In the genomic region with DNA sequence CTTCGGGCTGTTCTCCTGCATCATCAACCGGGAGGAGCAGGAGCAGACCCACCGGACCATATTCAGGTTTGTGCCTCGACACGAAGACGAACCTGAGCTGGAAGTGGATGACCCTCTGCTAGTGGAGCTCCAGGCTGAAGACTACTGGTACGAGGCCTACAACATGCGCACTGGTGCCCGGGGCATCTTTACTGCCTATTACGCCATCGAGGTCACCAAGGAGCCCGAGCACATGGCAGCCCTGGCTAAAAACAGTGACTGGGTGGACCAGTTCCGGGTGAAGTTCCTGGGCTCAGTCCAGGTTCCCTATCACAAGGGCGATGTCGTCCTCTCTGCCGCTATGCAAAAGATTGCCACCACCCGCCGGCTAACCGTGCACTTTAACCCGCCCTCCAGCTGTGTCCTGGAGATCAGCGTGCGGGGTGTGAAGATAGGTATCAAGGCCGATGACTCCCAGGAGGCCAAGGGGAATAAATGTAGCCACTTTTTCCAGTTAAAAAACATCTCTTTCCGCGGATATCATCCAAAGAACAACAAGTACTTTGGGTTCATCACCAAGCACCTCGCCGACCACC, we compare ENCODE assay signal across 7 cellular contexts. TPM values are rescaled to one million over a fixed set of nuclear protein-coding genes. Genes with fewer than 3 reads are reported as not detected.
DNase-seq lines count a peak whose midpoint lies in the region; ATAC-seq, FAIRE-seq and TF ChIP-seq lines count a peak whose summit lies in the region.
"Not testable (repeated sequence)": the region's sequence is repeated elsewhere in the genome, so short reads cannot be mapped to it uniquely, and the experiment has no call there.

No MANE protein-coding gene starts in this region.

- POLR2A ChIA-PET in A549 (lab: Yijun Ruan, JAX); K562 (lab: Yijun Ruan, JAX); HepG2 (lab: Yijun Ruan, JAX): not testable (repeated sequence)

- H3K4me3 ChIP-seq in A549; K562; HepG2 (replicated peaks in 1 of 3; ENCODE audit: insufficient read depth in 1 of 3, low read depth in 2 of 3, low read length in 3 of 3); mucosa of descending colon; aorta (ENCODE audit: low read length in 2 of 2): not testable (repeated sequence)

- not testable (repeated sequence) for H3K4me2 ChIP-seq in A549; K562 (ENCODE audit: insufficient read depth, low read length); HepG2 (ENCODE audit: low read depth, low read length)

- H2AFZ ChIP-seq in K562 (ENCODE audit: low read depth, low read length) = peak overlapping the region; percentile 81
- not testable (repeated sequence) for H2AFZ ChIP-seq in HepG2 (ENCODE audit: low read length)

- 82% methylated on average over 19 of the region's 27 CpGs for WGBS in A549 (ENCODE audit: missing lambda C conversion rate)
- 49% methylated on average over 11 of the region's 27 CpGs for WGBS in K562 (ENCODE audit: insufficient coverage, low coverage, missing lambda C conversion rate)
- 50% methylated on average over 4 of the region's 27 CpGs for WGBS in HepG2 (ENCODE audit: low lambda C conversion rate)
- WGBS in aorta, 2 donors = 96 to 97% methylated on average over 11 to 16 of the region's 27 CpGs

- H4K20me1 ChIP-seq in K562 (replicated peaks; ENCODE audit: control insufficient read depth, insufficient read depth, low read length); HepG2 (ENCODE audit: insufficient read depth, low read length): not testable (repeated sequence)

- in situ Hi-C loops in K562 (cut with MboI) = loop anchor here (5.0 kb wide), 1 partner anchor 642 kb away; no protein-coding TSS in a partner anchor
- in situ Hi-C loops in HepG2 (cut with HindIII; ENCODE audit: extremely low pct_ligation_motif_present, low pct_unique_long_range_greater_than_20kb) = not testable (repeated sequence)

- intact Hi-C loops in K562 (cut with micrococcal nuclease); HepG2 (cut with micrococcal nuclease; ENCODE audit: unreplicated experiment); mucosa of descending colon (cut with DNase I, micrococcal nuclease); posterior vena cava (cut with DNase I); aorta (cut with DNase I): not testable (repeated sequence)

- not testable (repeated sequence) for BruUV-seq in K562 (replicated peaks; lab: Mats Ljungman, UMichigan); HepG2 (replicated peaks; lab: Mats Ljungman, UMichigan)

- H3K9me3 ChIP-seq in A549; K562 (replicated peaks; ENCODE audit: control insufficient read depth, insufficient read depth, low read depth, low read length); HepG2 (ENCODE audit: low read length); mucosa of descending colon; aorta (ENCODE audit: control insufficient read depth, low read length): not testable (repeated sequence)

- H3K9ac ChIP-seq in K562 (ENCODE audit: insufficient read depth in 1 of 2, low read depth in 2 of 2, low read length in 2 of 2); HepG2 (ENCODE audit: insufficient read depth, low read depth, low read length): not testable (repeated sequence)

- TF ChIP-seq EP300 in A549 (IDR thresholded peaks at IDR 0.05); K562 (IDR thresholded peaks at IDR 0.05; ENCODE audit: low read length); HepG2 (IDR thresholded peaks at IDR 0.05; ENCODE audit: low read depth in 2 of 2, low read length in 2 of 2); HepG2 (CRISPR knock-in tag; IDR thresholded peaks at IDR 0.05; ENCODE audit: borderline replicate concordance): not testable (repeated sequence)

- ATAC-seq in A549 (peak; percentile 8 to 20; a peak in 2 of 6 replicates), K562 (peak; percentile 78), esophagus mucosa (peak; percentile 27), HepG2 (peak; percentile 78), mucosa of descending colon (peak; percentile 25), aorta (ENCODE audit: low FRiP score) (peak; percentile 27)

- H3K27ac ChIP-seq in A549; K562 (ENCODE audit: extremely low read depth, low read depth, low read length); HepG2 (ENCODE audit: extremely low read length, insufficient read depth, low read length); aorta (ENCODE audit: low read depth in 1 of 2, low read length in 2 of 2): not testable (repeated sequence)

- TF ChIP-seq CTCF in A549 (IDR thresholded peaks at IDR 0.05); K562 (IDR thresholded peaks at IDR 0.05 in 2 of 3, conservative IDR thresholded peaks at IDR 0.05 in 1 of 3; ENCODE audit: insufficient read depth in 2 of 3, low read depth in 1 of 3, low read length in 3 of 3); HepG2 (CRISPR knock-in tag; IDR thresholded peaks at IDR 0.05); mucosa of descending colon (IDR thresholded peaks at IDR 0.05): not testable (repeated sequence)

- not testable (repeated sequence) for H3K79me2 ChIP-seq in K562 (ENCODE audit: control insufficient read depth, insufficient read depth, low read length); HepG2 (ENCODE audit: insufficient read depth, low read length)

- not testable (repeated sequence) for H3K4me1 ChIP-seq in A549; K562 (replicated peaks in 1 of 2; ENCODE audit: control insufficient read depth in 2 of 2, insufficient read depth in 2 of 2, low read length in 2 of 2); HepG2 (ENCODE audit: insufficient read depth, low read length); mucosa of descending colon (ENCODE audit: low read depth); aorta (ENCODE audit: control insufficient read depth in 1 of 2, insufficient read depth in 2 of 2, low read length in 2 of 2)

- not testable (repeated sequence) for DNase-seq in A549 (ENCODE audit: low read depth in 1 of 2, low spot score in 1 of 2); K562 (ENCODE audit: extremely low read depth in 1 of 4, low spot score in 3 of 4); HepG2 (ENCODE audit: low spot score); mucosa of descending colon; aorta
- DNase-seq in posterior vena cava (ENCODE audit: low spot score) = peak; percentile 53

- TF ChIP-seq POLR2A in A549 (IDR thresholded peaks at IDR 0.05; ENCODE audit: low read length); K562 (conservative IDR thresholded peaks at IDR 0.05); HepG2 (IDR thresholded peaks at IDR 0.05; ENCODE audit: insufficient read depth in 1 of 2, low read depth in 2 of 2, low read length in 2 of 2): not testable (repeated sequence)

- CTCF ChIA-PET in A549 (lab: Yijun Ruan, JAX); K562 (lab: Yijun Ruan, JAX; ENCODE audit: low intra/inter-chr PET ratio); HepG2 (lab: Yijun Ruan, JAX; ENCODE audit: low intra/inter-chr PET ratio, low total read pairs): not testable (repeated sequence)

- H3K36me3 ChIP-seq in K562 (ENCODE audit: control insufficient read depth, insufficient read depth, low read length); HepG2 (replicated peaks in 1 of 2; ENCODE audit: control insufficient read depth in 1 of 2, insufficient read depth in 2 of 2, low read length in 2 of 2); mucosa of descending colon (ENCODE audit: low read depth); aorta (ENCODE audit: control insufficient read depth in 1 of 2, insufficient read depth in 2 of 2, low read length in 1 of 2): not testable (repeated sequence)

- not testable (repeated sequence) for H3K9me1 ChIP-seq in K562 (ENCODE audit: control insufficient read depth, insufficient read depth, low read length)

- FAIRE-seq in A549 (lab: Jason Lieb, UNC); K562 (lab: Jason Lieb, UNC); HepG2 (lab: Jason Lieb, UNC): not testable (repeated sequence)

- TF ChIP-seq RAD21 in A549 (conservative IDR thresholded peaks at IDR 0.05 in 1 of 2, IDR thresholded peaks at IDR 0.05 in 1 of 2); K562 (CRISPR knock-in tag; conservative IDR thresholded peaks at IDR 0.05 in 1 of 2, IDR thresholded peaks at IDR 0.05 in 1 of 2); HepG2 (CRISPR knock-in tag; IDR thresholded peaks at IDR 0.05): not testable (repeated sequence)

- not testable (repeated sequence) for H3K27me3 ChIP-seq in K562 (ENCODE audit: control insufficient read depth in 2 of 2, insufficient read depth in 2 of 2, low read length in 2 of 2); HepG2 (ENCODE audit: control insufficient read depth in 1 of 2, insufficient read depth in 2 of 2, low read length in 2 of 2); aorta (ENCODE audit: control insufficient read depth in 1 of 2, insufficient read depth in 2 of 2, low read length in 1 of 2)

RNA-seq across cellular contexts. Expression of a gene that starts 50.5 kb away (rescaled TPM):
- polyA plus RNA-seq in A549 (2011; rRNA removed) = 2.4 and 2.6 TPM in 2 replicates
- 0.98 and 1.2 TPM in 2 replicates for polyA plus RNA-seq in A549 (2012; cell fraction: cytosol; rRNA removed)
- 1.0 and 1.2 TPM in 2 replicates for polyA plus RNA-seq in A549 (2012; cell fraction: nucleus; rRNA removed)
- 0.36 to 0.43 TPM (median 0.36 TPM) in 3 replicates for polyA plus RNA-seq in A549 (2017; fragmentation: RNase III; extraction: RNeasy Plus Mini Kit Qiagen cat#74134 plus additional on column Dnase treatment)
- polyA minus RNA-seq in A549 (2011; rRNA and poly(A)+ RNA removed) = 3.1 and 4.4 TPM in 2 replicates
- 21.0 and 29.7 TPM in 2 replicates for total RNA-seq in K562 (2011; cell fraction: chromatin; rRNA removed; ENCODE audit: low replicate concordance)
- 8.2 and 10.7 TPM in 2 replicates for total RNA-seq in K562 (2011; cell fraction: nucleolus; rRNA removed)
- total RNA-seq in K562 (2011; cell fraction: nucleoplasm; rRNA removed) = 11.0 and 12.0 TPM in 2 replicates
- total RNA-seq in K562 (2014; rRNA removed) = 0.23 and 2.0 TPM in 2 replicates
- 2.0 and 2.5 TPM in 2 replicates for total RNA-seq in K562 (2014; rRNA removed; fragmentation: Illumina TruSeq; extraction: Trizol)
- 1.9 and 2.3 TPM in 2 replicates for total RNA-seq in K562 (2015; rRNA removed; fragmentation: Illumina TruSeq; extraction: Trizol)
- 1.1 and 1.3 TPM in 2 replicates for total RNA-seq in K562 (2021)
- 2.5 and 3.1 TPM in 2 replicates for polyA plus RNA-seq in K562 (2011; rRNA removed)
- polyA plus RNA-seq in K562 (2011; cell fraction: cytosol; rRNA removed) = 0.64 and 1.9 TPM in 2 replicates
- 6.2 and 6.3 TPM in 2 replicates for polyA plus RNA-seq in K562 (2011; cell fraction: nucleus; rRNA removed)
- polyA plus RNA-seq in K562 (2012) = 0.90 and 2.0 TPM in 2 replicates
- 1.6 and 2.1 TPM in 2 replicates for polyA plus RNA-seq in K562 (2014; fragmentation: Illumina TruSeq; extraction: Trizol)
- under 1 TPM; 0.14 to 0.41 TPM for polyA plus RNA-seq in K562 (2014; fragmentation: Nextera tagmentation; extraction: Ambion mirVana)
- polyA plus RNA-seq in K562 (2014; rRNA removed) = 1.8 and 2.8 TPM in 2 replicates
- 6.3 and 7.9 TPM in 2 replicates for polyA minus RNA-seq in K562 (2011; rRNA and poly(A)+ RNA removed)
- polyA minus RNA-seq in K562 (2011; cell fraction: cytosol; rRNA and poly(A)+ RNA removed) = 0.55 and 1.1 TPM in 2 replicates
- 3.9 and 6.8 TPM in 2 replicates for polyA minus RNA-seq in K562 (2011; cell fraction: nucleus; rRNA and poly(A)+ RNA removed)
- total RNA-seq in esophagus mucosa = 1.4 TPM
- total RNA-seq in HepG2 (2016; rRNA removed; fragmentation: Illumina TruSeq; extraction: Trizol) = 0.67 and 0.97 TPM in 2 replicates
- 0.91 and 1.2 TPM in 2 replicates for total RNA-seq in HepG2 (2016; cell fraction: cytosol; rRNA removed; fragmentation: Illumina TruSeq; extraction: Trizol; ENCODE audit: low read depth)
- 0.65 and 0.69 TPM in 2 replicates for total RNA-seq in HepG2 (2016; cell fraction: insoluble cytoplasmic fraction; rRNA removed; fragmentation: Illumina TruSeq; extraction: Trizol)
- total RNA-seq in HepG2 (2016; cell fraction: membrane; rRNA removed; fragmentation: Illumina TruSeq; extraction: Trizol) = 0.76 and 0.83 TPM in 2 replicates
- 1.5 and 1.6 TPM in 2 replicates for total RNA-seq in HepG2 (2016; cell fraction: nucleus; rRNA removed; fragmentation: Illumina TruSeq; extraction: Trizol)
- 1.0 and 1.3 TPM in 2 replicates for polyA plus RNA-seq in HepG2 (2011; rRNA removed)
- 0.28 and 0.36 TPM in 2 replicates for polyA plus RNA-seq in HepG2 (2011; cell fraction: cytosol; rRNA removed)
- 1.1 and 1.2 TPM in 2 replicates for polyA plus RNA-seq in HepG2 (2011; cell fraction: nucleus; rRNA removed)
- 1.5 and 1.7 TPM in 2 replicates for polyA plus RNA-seq in HepG2 (2012)
- 0.19 and 0.36 TPM in 2 replicates for polyA plus RNA-seq in HepG2 (2016; cell fraction: cytosol; fragmentation: Illumina TruSeq; extraction: Trizol; ENCODE audit: low read depth)
- polyA plus RNA-seq in HepG2 (2016; cell fraction: insoluble cytoplasmic fraction; fragmentation: Illumina TruSeq; extraction: Trizol; ENCODE audit: low read depth) = 0.74 and 0.97 TPM in 2 replicates
- 0.45 and 0.54 TPM in 2 replicates for polyA plus RNA-seq in HepG2 (2016; cell fraction: membrane; fragmentation: Illumina TruSeq; extraction: Trizol; ENCODE audit: low read depth)
- polyA plus RNA-seq in HepG2 (2016; cell fraction: nucleus; fragmentation: Illumina TruSeq; extraction: Trizol; ENCODE audit: insufficient read depth, low read depth) = 1.3 and 1.9 TPM in 2 replicates
- polyA minus RNA-seq in HepG2 (2011; rRNA and poly(A)+ RNA removed; ENCODE audit: low replicate concordance) = 2.1 and 7.4 TPM in 2 replicates
- polyA minus RNA-seq in HepG2 (2011; cell fraction: cytosol; rRNA and poly(A)+ RNA removed) = 0.20 and 0.79 TPM in 2 replicates
- polyA minus RNA-seq in HepG2 (2011; cell fraction: nucleus; rRNA and poly(A)+ RNA removed) = 2.6 and 4.1 TPM in 2 replicates
- 1 to 10 TPM; 2.9 to 6.5 (median 3.1) TPM for total RNA-seq in mucosa of descending colon
- total RNA-seq in posterior vena cava = 1 to 10 TPM; 1.7 to 5.4 TPM
- total RNA-seq in aorta = 1 to 10 TPM; 5.1 to 7.7 TPM
- polyA plus RNA-seq in aorta = 1 to 10 TPM; 1.0 to 1.7 TPM

RNA-seq across cellular contexts. Expression of a gene that starts 51.2 kb away (rescaled TPM):
- polyA plus RNA-seq in A549 (2011; rRNA removed) (27.9 and 52.4 TPM in 2 replicates), A549 (2017; fragmentation: RNase III; extraction: RNeasy Plus Mini Kit Qiagen cat#74134 plus additional on column Dnase treatment) (21.4 to 26.0 TPM (median 22.6 TPM) in 3 replicates), K562 (2011; rRNA removed) (22.4 and 25.8 TPM in 2 replicates), K562 (2014; fragmentation: Illumina TruSeq; extraction: Trizol) (22.9 and 25.5 TPM in 2 replicates), K562 (2014; fragmentation: Nextera tagmentation; extraction: Ambion mirVana) (1 to 10 TPM; 3.6 to 6.9 TPM), K562 (2014; rRNA removed) (22.0 and 31.8 TPM in 2 replicates), HepG2 (2011; rRNA removed) (22.8 and 24.0 TPM in 2 replicates), aorta (10 to 100 TPM in 1 of 2 donors, 1 to 10 TPM in 1; 6.5 to 18.7 TPM)
- polyA plus RNA-seq in A549 (2012; cell fraction: cytosol; rRNA removed) = 8.6 and 10.8 TPM in 2 replicates
- polyA plus RNA-seq in A549 (2012; cell fraction: nucleus; rRNA removed) = 28.6 and 58.2 TPM in 2 replicates
- 164 and 170 TPM in 2 replicates for polyA minus RNA-seq in A549 (2011; rRNA and poly(A)+ RNA removed)
- 361 and 617 TPM in 2 replicates for total RNA-seq in K562 (2011; cell fraction: chromatin; rRNA removed; ENCODE audit: low replicate concordance)
- total RNA-seq in K562 (2011; cell fraction: nucleolus; rRNA removed) = 177 and 226 TPM in 2 replicates
- total RNA-seq in K562 (2011; cell fraction: nucleoplasm; rRNA removed) = 302 and 371 TPM in 2 replicates
- total RNA-seq in K562 (2014; rRNA removed) (30.5 and 34.6 TPM in 2 replicates), K562 (2014; rRNA removed; fragmentation: Illumina TruSeq; extraction: Trizol) (44.4 and 53.2 TPM in 2 replicates), K562 (2015; rRNA removed; fragmentation: Illumina TruSeq; extraction: Trizol) (43.8 and 44.0 TPM in 2 replicates), K562 (2021) (49.3 and 55.4 TPM in 2 replicates), esophagus mucosa (56.2 TPM), HepG2 (2016; rRNA removed; fragmentation: Illumina TruSeq; extraction: Trizol) (59.6 and 60.9 TPM in 2 replicates), mucosa of descending colon (100 to 1,000 TPM in 1 of 3 donors, 10 to 100 TPM in 2; 80.2 to 107 (median 88.8) TPM), posterior vena cava (10 to 100 TPM; 65.9 to 73.1 TPM), aorta (100 to 1,000 TPM in 1 of 2 donors, 10 to 100 TPM in 1; 94.1 to 109 TPM)
- 10.5 and 22.5 TPM in 2 replicates for polyA plus RNA-seq in K562 (2011; cell fraction: cytosol; rRNA removed)
- 79.8 and 89.1 TPM in 2 replicates for polyA plus RNA-seq in K562 (2011; cell fraction: nucleus; rRNA removed)
- polyA plus RNA-seq in K562 (2012) = 17.0 and 24.8 TPM in 2 replicates
- polyA minus RNA-seq in K562 (2011; rRNA and poly(A)+ RNA removed) = 144 and 185 TPM in 2 replicates
- 47.2 and 57.3 TPM in 2 replicates for polyA minus RNA-seq in K562 (2011; cell fraction: cytosol; rRNA and poly(A)+ RNA removed)
- 115 and 196 TPM in 2 replicates for polyA minus RNA-seq in K562 (2011; cell fraction: nucleus; rRNA and poly(A)+ RNA removed)
- 223 and 253 TPM in 2 replicates for total RNA-seq in HepG2 (2016; cell fraction: cytosol; rRNA removed; fragmentation: Illumina TruSeq; extraction: Trizol; ENCODE audit: low read depth)
- 54.9 and 58.3 TPM in 2 replicates for total RNA-seq in HepG2 (2016; cell fraction: insoluble cytoplasmic fraction; rRNA removed; fragmentation: Illumina TruSeq; extraction: Trizol)
- total RNA-seq in HepG2 (2016; cell fraction: membrane; rRNA removed; fragmentation: Illumina TruSeq; extraction: Trizol) = 138 and 153 TPM in 2 replicates
- total RNA-seq in HepG2 (2016; cell fraction: nucleus; rRNA removed; fragmentation: Illumina TruSeq; extraction: Trizol) = 130 and 145 TPM in 2 replicates
- polyA plus RNA-seq in HepG2 (2011; cell fraction: cytosol; rRNA removed) = 11.2 and 14.3 TPM in 2 replicates
- polyA plus RNA-seq in HepG2 (2011; cell fraction: nucleus; rRNA removed) = 69.1 and 88.4 TPM in 2 replicates
- polyA plus RNA-seq in HepG2 (2012) = 23.5 and 23.7 TPM in 2 replicates
- polyA plus RNA-seq in HepG2 (2016; cell fraction: cytosol; fragmentation: Illumina TruSeq; extraction: Trizol; ENCODE audit: low read depth) = 2.0 and 2.7 TPM in 2 replicates
- 21.5 and 27.8 TPM in 2 replicates for polyA plus RNA-seq in HepG2 (2016; cell fraction: insoluble cytoplasmic fraction; fragmentation: Illumina TruSeq; extraction: Trizol; ENCODE audit: low read depth)
- 5.6 and 6.8 TPM in 2 replicates for polyA plus RNA-seq in HepG2 (2016; cell fraction: membrane; fragmentation: Illumina TruSeq; extraction: Trizol; ENCODE audit: low read depth)
- polyA plus RNA-seq in HepG2 (2016; cell fraction: nucleus; fragmentation: Illumina TruSeq; extraction: Trizol; ENCODE audit: insufficient read depth, low read depth) = 94.8 and 102 TPM in 2 replicates
- 94.4 and 97.7 TPM in 2 replicates for polyA minus RNA-seq in HepG2 (2011; rRNA and poly(A)+ RNA removed; ENCODE audit: low replicate concordance)
- polyA minus RNA-seq in HepG2 (2011; cell fraction: cytosol; rRNA and poly(A)+ RNA removed) = 61.5 and 62.2 TPM in 2 replicates
- polyA minus RNA-seq in HepG2 (2011; cell fraction: nucleus; rRNA and poly(A)+ RNA removed) = 272 and 315 TPM in 2 replicates

Comparison
In these comparisons a context has a peak if more than half of its experiments do, and no peak if none do; other contexts are left out.
1. ATAC-seq: peak in every context shown above with its lines; median percentile 78 in K562; 78 in HepG2; 27 in esophagus mucosa; 27 in aorta; 25 in mucosa of descending colon; 14 in A549.